28 cellular contexts compared by ENCODE assay signal in genomic region chrX:46015653-46016052, GRCh38.
"Had no signal": no experiment of that assay in that cellular context is flagged by ENCODE, and none has a peak within 500 bp of the region (broad histone marks: within the 10 kb centered on the region; RNA-seq: fewer than 3 reads in every experiment).

No MANE protein-coding gene starts in this region.

- H3K27me3 Mint-ChIP-seq: memory B cell; progenitor cell of endocrine pancreas; stimulated activated memory B cell treated with anti-CD40 and anti-IgM and Interleukin-4, amounts not matched to agents 10 μg/mL and 1 μg/mL and 100 μg/mL, for 72 hours; stimulated activated naive CD8-positive, alpha-beta T cell treated with anti-CD3 and anti-CD28 coated beads, Interleukin-15, amount 100 ng/mL, for 72 hours had no signal

- H3K27ac ChIP-seq: left ventricle myocardium inferior, ovary, right atrium auricular region, right lobe of liver, testis, thyroid gland, transverse colon, upper lobe of left lung, vagina had no signal

- H3K4me2 ChIP-seq: smooth muscle cell had no signal

- H3K36me3 ChIP-seq: left ventricle myocardium inferior, ovary, right atrium auricular region, right lobe of liver, thyroid gland, transverse colon, upper lobe of left lung, vagina had no signal

- H3K36me3 Mint-ChIP-seq: immature natural killer cell; memory B cell; naive thymus-derived CD4-positive, alpha-beta T cell; natural killer cell treated with Interleukin-12 subunit alpha and Interleukin-12 subunit beta and Interleukin-15 and Interleukin-18, amount 100 ng/mL, for 72 hours; stimulated activated memory B cell treated with anti-CD40 and anti-IgM and Interleukin-4, amounts not matched to agents 10 μg/mL and 1 μg/mL and 100 μg/mL, for 72 hours had no signal

- DNase-seq: hypothalamus; immature natural killer cell; islet precursor cell; left ventricle myocardium inferior; midbrain; mucosa of descending colon; naive thymus-derived CD4-positive, alpha-beta T cell; ovary; right lobe of liver; stimulated activated CD4-positive, alpha-beta T cell treated with anti-CD3 and anti-CD28 coated beads, Interleukin-1b, Interleukin-23, amount 100 ng/mL, for 48 hours; stimulated activated CD4-positive, alpha-beta T cell treated with anti-CD3 and anti-CD28 coated beads, Interleukin-2, amount 100 ng/mL, for 48 hours; stimulated activated CD4-positive, alpha-beta T cell treated with anti-CD3 and anti-CD28 coated beads, Interleukin-4, amount 100 ng/mL, for 4 hours; stimulated activated CD8-positive, alpha-beta memory T cell treated with anti-CD3 and anti-CD28 coated beads, Interleukin-4, amount 100 ng/mL, for 48 hours; stimulated activated naive CD4-positive, alpha-beta T cell treated with Interleukin-2 at 50 U/mL for 16 hours; stimulated activated naive CD8-positive, alpha-beta T cell treated with anti-CD3 and anti-CD28 coated beads, Interleukin-15, amount 100 ng/mL, for 72 hours; substantia nigra; testis; thyroid gland; transverse colon had no signal

- H3K9me3 ChIP-seq: left ventricle myocardium inferior, mucosa of descending colon, ovary, right atrium auricular region, right lobe of liver, testis, thyroid gland, transverse colon, upper lobe of left lung, vagina had no signal

- H3K9me3 Mint-ChIP-seq: immature natural killer cell; memory B cell; naive thymus-derived CD4-positive, alpha-beta T cell; natural killer cell treated with Interleukin-12 subunit alpha and Interleukin-12 subunit beta and Interleukin-15 and Interleukin-18, amount 100 ng/mL, for 72 hours; stimulated activated memory B cell treated with anti-CD40 and anti-IgM and Interleukin-4, amounts not matched to agents 10 μg/mL and 1 μg/mL and 100 μg/mL, for 72 hours; stimulated activated naive CD8-positive, alpha-beta T cell treated with anti-CD3 and anti-CD28 coated beads, Interleukin-15, amount 100 ng/mL, for 72 hours had no signal

- H3K4me1 Mint-ChIP-seq: immature natural killer cell; memory B cell; naive thymus-derived CD4-positive, alpha-beta T cell; stimulated activated memory B cell treated with anti-CD40 and anti-IgM and Interleukin-4, amounts not matched to agents 10 μg/mL and 1 μg/mL and 100 μg/mL, for 72 hours; stimulated activated naive CD8-positive, alpha-beta T cell treated with anti-CD3 and anti-CD28 coated beads, Interleukin-15, amount 100 ng/mL, for 72 hours had no signal

- H3K27ac Mint-ChIP-seq: immature natural killer cell; memory B cell; naive thymus-derived CD4-positive, alpha-beta T cell; natural killer cell treated with Interleukin-12 subunit alpha and Interleukin-12 subunit beta and Interleukin-15 and Interleukin-18, amount 100 ng/mL, for 72 hours; progenitor cell of endocrine pancreas; stimulated activated memory B cell treated with anti-CD40 and anti-IgM and Interleukin-4, amounts not matched to agents 10 μg/mL and 1 μg/mL and 100 μg/mL, for 72 hours; stimulated activated naive CD8-positive, alpha-beta T cell treated with anti-CD3 and anti-CD28 coated beads, Interleukin-15, amount 100 ng/mL, for 72 hours had no signal

- H3K4me1 ChIP-seq: left ventricle myocardium inferior, right atrium auricular region, right lobe of liver, testis, thyroid gland, transverse colon, upper lobe of left lung, vagina had no signal

- H3K4me3 ChIP-seq: left ventricle myocardium inferior, lung, mucosa of descending colon, ovary, right atrium auricular region, right lobe of liver, smooth muscle cell, testis, thyroid gland, transverse colon, upper lobe of left lung, vagina had no signal

- H3K4me3 Mint-ChIP-seq: immature natural killer cell; memory B cell; naive thymus-derived CD4-positive, alpha-beta T cell; natural killer cell treated with Interleukin-12 subunit alpha and Interleukin-12 subunit beta and Interleukin-15 and Interleukin-18, amount 100 ng/mL, for 72 hours; stimulated activated memory B cell treated with anti-CD40 and anti-IgM and Interleukin-4, amounts not matched to agents 10 μg/mL and 1 μg/mL and 100 μg/mL, for 72 hours; stimulated activated naive CD8-positive, alpha-beta T cell treated with anti-CD3 and anti-CD28 coated beads, Interleukin-15, amount 100 ng/mL, for 72 hours had no signal

- H3K27me3 ChIP-seq: ovary, right atrium auricular region, testis, thyroid gland, transverse colon, upper lobe of left lung, vagina had no signal
